ENCODE assay signal across 16 cellular contexts in genomic region chr1:70909262-70909817, GRCh38.
"Had no signal": no experiment of that assay in that cellular context is flagged by ENCODE, and none has a peak within 500 bp of the region (broad histone marks: within the 10 kb centered on the region; RNA-seq: fewer than 3 reads in every experiment).

No MANE protein-coding gene starts in this region.

- H3K4me3 ChIP-seq: gastroesophageal sphincter, suprapubic skin had no signal

- H3K4me3 Mint-ChIP-seq: brain; central memory CD8-positive, alpha-beta T cell; effector memory CD8-positive, alpha-beta T cell; neural crest cell; type B pancreatic cell had no signal

- H3K27me3 ChIP-seq: gastroesophageal sphincter, suprapubic skin had no signal

- H3K9me3 ChIP-seq: gastroesophageal sphincter, suprapubic skin had no signal

- H3K4me1 Mint-ChIP-seq: central memory CD8-positive, alpha-beta T cell; neural crest cell had no signal

- H3K36me3 Mint-ChIP-seq: brain, type B pancreatic cell had no signal

- H3K36me3 ChIP-seq: gastroesophageal sphincter, suprapubic skin had no signal

- ATAC-seq: effector memory CD8-positive, alpha-beta T cell; gastroesophageal sphincter; stimulated activated naive CD8-positive, alpha-beta T cell treated with anti-CD3 and anti-CD28 coated beads, Interleukin-15, Interleukin-2, amounts not matched to agents 100 U/mL and 50 U/mL, for 24 hours had no signal

- H3K27ac ChIP-seq: epithelial cell of prostate, gastroesophageal sphincter, suprapubic skin had no signal

- H3K9me3 Mint-ChIP-seq: brain, neural crest cell, type B pancreatic cell had no signal

- DNase-seq: activated CD4-positive, alpha-beta T cell treated with anti-CD3 and anti-CD28 coated beads for 1 hour; activated CD8-positive, alpha-beta memory T cell treated with anti-CD3 and anti-CD28 coated beads for 24 hours; activated naive CD4-positive, alpha-beta T cell treated with anti-CD3 and anti-CD28 coated beads, Interleukin-2, amount 50 U/mL, for 16 hours; amniotic stem cell; effector memory CD8-positive, alpha-beta T cell; kidney glomerular epithelial cell; stimulated activated CD4-positive, alpha-beta T cell treated with anti-CD3 and anti-CD28 coated beads, Interleukin-4, amount 100 ng/mL, for 1 hour; stimulated activated CD8-positive, alpha-beta memory T cell treated with anti-CD3 and anti-CD28 coated beads, Interleukin-4, amount 100 ng/mL, for 48 hours; stimulated activated naive CD8-positive, alpha-beta T cell treated with anti-CD3 and anti-CD28 coated beads, Interleukin-15, Interleukin-2, amounts not matched to agents 100 U/mL and 50 U/mL, for 24 hours had no signal

- H3K4me1 ChIP-seq: gastroesophageal sphincter, suprapubic skin had no signal

- H3K27ac Mint-ChIP-seq: brain; effector memory CD8-positive, alpha-beta T cell; type B pancreatic cell had no signal

- H3K27me3 Mint-ChIP-seq: central memory CD8-positive, alpha-beta T cell; effector memory CD8-positive, alpha-beta T cell; type B pancreatic cell had no signal
